8 cellular contexts compared by ENCODE assay signal in the genomic region with DNA sequence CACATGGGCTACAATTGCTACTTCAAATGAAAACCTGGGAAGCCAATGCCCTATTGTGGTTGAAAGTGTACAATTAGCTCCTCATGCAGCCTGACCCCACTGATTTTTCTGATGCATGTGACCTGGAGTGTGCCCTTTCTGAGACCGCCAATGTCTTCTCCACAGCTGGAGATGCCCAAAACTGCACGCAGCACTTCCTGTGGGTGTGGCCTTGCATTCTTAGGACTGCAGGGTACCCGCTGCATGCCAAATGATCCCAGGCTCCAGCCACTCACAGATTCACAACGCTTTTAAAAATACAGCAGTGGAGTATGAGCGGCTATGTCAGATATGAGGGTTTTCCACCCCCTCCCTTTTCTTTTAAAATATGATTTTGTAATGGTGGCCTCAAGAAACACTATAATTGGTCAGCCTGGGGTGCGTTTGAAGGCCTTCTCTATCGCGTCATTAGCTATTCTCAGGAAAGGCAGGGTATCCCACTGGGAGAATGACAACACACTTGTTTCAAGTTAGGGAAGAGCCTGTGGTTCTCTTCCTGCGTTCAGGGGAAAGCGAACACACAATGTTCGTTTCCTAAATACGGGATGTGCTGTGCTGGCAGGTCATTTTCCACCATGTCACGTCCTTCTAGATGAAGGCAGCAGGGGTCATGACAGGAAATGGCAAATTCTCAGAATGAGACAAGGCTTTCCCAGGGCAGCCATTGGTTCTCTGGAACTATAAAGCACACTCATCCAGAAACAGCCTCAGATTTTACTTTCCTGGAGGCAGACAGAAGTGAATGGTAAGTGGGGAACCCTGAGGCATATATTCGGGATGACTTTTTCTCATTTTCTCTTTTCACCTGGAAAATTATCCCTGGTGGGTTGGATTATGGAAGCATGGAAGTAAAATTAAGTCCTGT. TPM values are rescaled to one million over a fixed set of nuclear protein-coding genes. Genes with fewer than 3 reads are reported as not detected.
A peak's percentile ranks its signal among the peaks of the same experiment; 100 is the strongest.
DNase-seq lines count a peak whose midpoint lies in the region; ATAC-seq and TF ChIP-seq lines count a peak whose summit lies in the region.

A gene with protein sequence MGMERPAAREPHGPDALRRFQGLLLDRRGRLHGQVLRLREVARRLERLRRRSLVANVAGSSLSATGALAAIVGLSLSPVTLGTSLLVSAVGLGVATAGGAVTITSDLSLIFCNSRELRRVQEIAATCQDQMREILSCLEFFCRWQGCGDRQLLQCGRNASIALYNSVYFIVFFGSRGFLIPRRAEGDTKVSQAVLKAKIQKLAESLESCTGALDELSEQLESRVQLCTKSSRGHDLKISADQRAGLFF (plus strand): TSS at position 749 of the 904 bp plus-strand sequence. CDS start 33 bp downstream, at position 782.

- H3K4me3 Mint-ChIP-seq in Caco-2 (ENCODE audit: unreplicated experiment) = peak within 1 kb of the TSS; percentile 88
- H3K4me3 Mint-ChIP-seq in natural killer cell treated with Interleukin-12 subunit alpha and Interleukin-12 subunit beta and Interleukin-15 and Interleukin-18, amount 100 ng/mL, for 72 hours = peak within 1 kb of the TSS; percentile 72

- ATAC-seq in natural killer cell treated with Interleukin-12 subunit alpha and Interleukin-12 subunit beta and Interleukin-15 and Interleukin-18, amount 100 ng/mL, for 72 hours = no peak

- TF ChIP-seq CTCF in Caco-2 (IDR thresholded peaks at IDR 0.05; ENCODE audit: insufficient read depth in 1 of 2, low read depth in 1 of 2, low read length in 1 of 2, severe bottlenecking in 1 of 2, unreplicated experiment in 1 of 2) (no peak), epithelial cell of esophagus (IDR thresholded peaks at IDR 0.05; ENCODE audit: insufficient read depth, low read depth, low read length, missing control alignments) (no peak)

- H3K9me3 Mint-ChIP-seq in Caco-2 (ENCODE audit: unreplicated experiment) = peaks cover 9% of the 10 kb centered on the region
- H3K9me3 Mint-ChIP-seq in natural killer cell treated with Interleukin-12 subunit alpha and Interleukin-12 subunit beta and Interleukin-15 and Interleukin-18, amount 100 ng/mL, for 72 hours = no peaks in the 10 kb centered on the region

- DNase-seq in Caco-2 (no peak), RKO (ENCODE audit: low spot score) (peak; percentile 20), epithelial cell of esophagus (ENCODE audit: low read depth) (no peak), T-helper 9 cell (no peak), NCI-H2081 treated with DMSO at 0.1 percent for 48 hours (lab: John Stamatoyannopoulos, UW) (no peak), hippocampal formation (lab: John Stamatoyannopoulos, UW) (no peak)
- no peak for DNase-seq in natural killer cell treated with Interleukin-12 subunit alpha and Interleukin-12 subunit beta and Interleukin-15 and Interleukin-18, amount 100 ng/mL, for 72 hours (ENCODE audit: low spot score)
- DNase-seq in activated CD4-positive, CD25-positive, alpha-beta regulatory T cell treated with anti-CD3 and anti-CD28 coated beads, Interleukin-2, amount 50 U/mL, for 72 hours = no peak

- BruUV-seq in Caco-2 (replicated peaks; lab: Mats Ljungman, UMichigan) = no TSS peak

- H3K4me1 ChIP-seq in Caco-2 = peaks cover 31% of the 10 kb centered on the region

- no peaks in the 10 kb centered on the region for H3K27me3 Mint-ChIP-seq in Caco-2 (ENCODE audit: insufficient read depth, unreplicated experiment)
- no peaks in the 10 kb centered on the region for H3K27me3 Mint-ChIP-seq in natural killer cell treated with Interleukin-12 subunit alpha and Interleukin-12 subunit beta and Interleukin-15 and Interleukin-18, amount 100 ng/mL, for 72 hours

- H3K4me3 ChIP-seq in Caco-2 (ENCODE audit: low read depth, low read length) = peak within 1 kb of the TSS; percentile 65
- H3K4me3 ChIP-seq in epithelial cell of esophagus (ENCODE audit: low read length) = peak within 1 kb of the TSS; percentile 65

- no peaks in the 10 kb centered on the region for H3K27me3 ChIP-seq in Caco-2 (replicated peaks; ENCODE audit: control insufficient read depth, insufficient read depth, low read length)

- peaks cover 5% of the 10 kb centered on the region for H3K36me3 Mint-ChIP-seq in Caco-2 (ENCODE audit: insufficient read depth, unreplicated experiment)
- no peaks in the 10 kb centered on the region for H3K36me3 Mint-ChIP-seq in natural killer cell treated with Interleukin-12 subunit alpha and Interleukin-12 subunit beta and Interleukin-15 and Interleukin-18, amount 100 ng/mL, for 72 hours

- no peaks in the 10 kb centered on the region for H3K9me3 ChIP-seq in Caco-2

- POLR2A ChIA-PET in Caco-2 (lab: Charles Lee) = no interaction called here

- no peaks in the 10 kb centered on the region for H3K36me3 ChIP-seq in Caco-2 (ENCODE audit: control insufficient read depth, insufficient read depth, low read length)

- intact Hi-C loops in Caco-2 (cut with micrococcal nuclease; ENCODE audit: unreplicated experiment) = loop anchor here (5.0 kb wide), 1 partner anchor 427 kb away; no protein-coding TSS in a partner anchor

- CTCF ChIA-PET in Caco-2 (lab: Charles Lee) = interaction anchor here (1.3 kb wide), 1 partner anchor 48 kb away, joined by 3 read pairs; no protein-coding TSS in a partner anchor

- H3K4me1 Mint-ChIP-seq in Caco-2 (ENCODE audit: low read depth, unreplicated experiment) = peaks cover 7% of the 10 kb centered on the region
- peaks cover 17 to 31% of the 10 kb centered on the region in 2 donors for H3K4me1 Mint-ChIP-seq in natural killer cell treated with Interleukin-12 subunit alpha and Interleukin-12 subunit beta and Interleukin-15 and Interleukin-18, amount 100 ng/mL, for 72 hours (ENCODE audit: low read depth in 2 of 2)

- peak within 1 kb of the TSS; percentile 95 for H3K27ac Mint-ChIP-seq in Caco-2 (ENCODE audit: unreplicated experiment)
- H3K27ac Mint-ChIP-seq in natural killer cell treated with Interleukin-12 subunit alpha and Interleukin-12 subunit beta and Interleukin-15 and Interleukin-18, amount 100 ng/mL, for 72 hours = peak within 1 kb of the TSS; percentile 24 to 60

RNA-seq across cellular contexts. Expression of the gene that starts here (rescaled TPM):
- 4.1 and 4.7 TPM in 2 replicates for total RNA-seq in Caco-2 (2022)
- total RNA-seq in natural killer cell treated with Interleukin-12 subunit alpha and Interleukin-12 subunit beta and Interleukin-15 and Interleukin-18, amount 100 ng/mL, for 72 hours = 1 to 10 TPM in 1 of 2 donors, under 1 TPM in 1; 0.90 to 3.3 TPM
